ENCODE assay signal across 11 cellular contexts in genomic region chr1:16944038-16944437, GRCh38. TPM values are rescaled to one million over a fixed set of nuclear protein-coding genes. Genes with fewer than 3 reads are reported as not detected.
"Had no signal": no experiment of that assay in that cellular context is flagged by ENCODE, and none has a peak within 500 bp of the region (broad histone marks: within the 10 kb centered on the region; RNA-seq: fewer than 3 reads in every experiment).

No MANE protein-coding gene starts in this region.

- H3K4me3 ChIP-seq: GM23338, HAP-1 had no signal

- ATAC-seq: GM23338, HCT116, HepG2 had no signal

- H3K4me2 ChIP-seq: GM23338, KMS-11 had no signal

- H3K4me1 ChIP-seq: HAP-1 had no signal

- DNase-seq: KBM-7 had no signal

- FAIRE-seq: H1, H54, HepG2 had no signal

- H3K36me3 ChIP-seq: HAP-1 had no signal

- H3K9me3 ChIP-seq: HAP-1 had no signal

- H3K9ac ChIP-seq: KMS-11 had no signal

- H3K27ac ChIP-seq: HL-60, KMS-11 had no signal

RNA-seq across cellular contexts. Expression of gene MFAP2, which starts 36.4 kb away (rescaled TPM):
- total RNA-seq: HT1080 had no signal

RNA-seq across cellular contexts. Expression of gene RNU1-2, which starts 48.3 kb away (rescaled TPM):
- total RNA-seq: GM23338, HT1080 had no signal
- polyA plus RNA-seq: GM23338, IgD-negative memory B cell had no signal
